15 cellular contexts compared by ENCODE assay signal in genomic region chr2:60046529-60046928, GRCh38.
DNase-seq lines count a peak whose midpoint lies in the region; ATAC-seq and TF ChIP-seq lines count a peak whose summit lies in the region.
"Had no signal": no experiment of that assay in that cellular context is flagged by ENCODE, and none has a peak within 500 bp of the region (broad histone marks: within the 10 kb centered on the region; RNA-seq: fewer than 3 reads in every experiment).

No MANE protein-coding gene starts in this region.

- no peaks in the 10 kb centered on the region for H3K9me3 ChIP-seq in mucosa of descending colon
- H3K9me3 ChIP-seq: Caco-2 had no signal

- H3K4me1 ChIP-seq in mucosa of descending colon (ENCODE audit: low read depth) = no peaks in the 10 kb centered on the region
- H3K4me1 ChIP-seq: Caco-2 had no signal

- ATAC-seq in mucosa of descending colon = no peak
- ATAC-seq in GM18498 (IDR thresholded peaks at IDR 0.05; ENCODE audit: unreplicated experiment) = no peak

- no peak for TF ChIP-seq CTCF in mucosa of descending colon (IDR thresholded peaks at IDR 0.05)

- no peak overlapping the region for H3K27ac ChIP-seq in epithelial cell of prostate
- H3K27ac ChIP-seq: GM23248 had no signal

- no peaks in the 10 kb centered on the region for H3K36me3 ChIP-seq in mucosa of descending colon (ENCODE audit: low read depth)

- peak; percentile 3 for DNase-seq in LHCN-M2 (ENCODE audit: low read depth)
- DNase-seq in epithelial cell of prostate (ENCODE audit: low read depth, low spot score) = peak; percentile 12
- peak; percentile 10 for DNase-seq in kidney tubule cell (ENCODE audit: low spot score)
- DNase-seq in mucosa of descending colon = no peak
- no peak for DNase-seq in NCI-H2171 treated with DMSO at 0.1 percent for 48 hours (lab: John Stamatoyannopoulos, UW)
- DNase-seq: C1 segment of cervical spinal cord; Caco-2; CD4-positive, alpha-beta memory T cell; DMS 273 treated with DMSO at 0.1 percent for 48 hours; DMS79; GF-D8; GM23248; H7; HCEC 1CT had no signal

- intact Hi-C loops in mucosa of descending colon (cut with DNase I, micrococcal nuclease) = no loop called here

- H3K4me3 ChIP-seq in mucosa of descending colon = no peak overlapping the region
- H3K4me3 ChIP-seq: GM23248 had no signal

Comparison
In these comparisons a context has a peak if more than half of its experiments do, and no peak if none do; other contexts are left out.
1. DNase-seq: peak in LHCN-M2 (single experiment), epithelial cell of prostate (single experiment) and kidney tubule cell (single experiment); none in mucosa of descending colon (0 of 3) and NCI-H2171 treated with DMSO at 0.1 percent for 48 hours (single experiment).